ENCODE assay signal across 26 cellular contexts in genomic region chr22:20959578-20960461, GRCh38. TPM values are rescaled to one million over a fixed set of nuclear protein-coding genes. Genes with fewer than 3 reads are reported as not detected.
"Had no signal": no experiment of that assay in that cellular context is flagged by ENCODE, and none has a peak within 500 bp of the region (broad histone marks: within the 10 kb centered on the region; RNA-seq: fewer than 3 reads in every experiment).

No MANE protein-coding gene starts in this region.

- H3K9me3 Mint-ChIP-seq: activated naive CD4-positive, alpha-beta T cell treated with anti-CD3 and anti-CD28 coated beads for 36 hours; activated naive CD8-positive, alpha-beta T cell treated with anti-CD3 and anti-CD28 coated beads, Interleukin-2, amount 10 ng/mL, durations not matched to agents 7 days and 5 days; activated T-cell treated with anti-CD3 and anti-CD28 coated beads, Interleukin-2, amount 50 U/mL, for 4 hours; central memory CD8-positive, alpha-beta T cell; effector memory CD8-positive, alpha-beta T cell had no signal

- DNase-seq: activated CD4-positive, alpha-beta T cell treated with anti-CD3 and anti-CD28 coated beads for 4 hours; activated CD4-positive, alpha-beta T cell treated with anti-CD3 and anti-CD28 coated beads, Interleukin-2, amount 50 U/mL, for 48 hours; activated CD4-positive, CD25-positive, alpha-beta regulatory T cell; activated CD8-positive, alpha-beta memory T cell treated with anti-CD3 and anti-CD28 coated beads, Interleukin-2, amount 50 U/mL, for 48 hours; activated naive CD4-positive, alpha-beta T cell treated with anti-CD3 and anti-CD28 coated beads for 36 hours; activated naive CD8-positive, alpha-beta T cell treated with anti-CD3 and anti-CD28 coated beads, Interleukin-2, amount 10 ng/mL, durations not matched to agents 7 days and 5 days; activated T-cell treated with anti-CD3 and anti-CD28 coated beads, Interleukin-2, amount 50 U/mL, for 4 hours; amniotic stem cell; effector memory CD8-positive, alpha-beta T cell; foreskin melanocyte; glutamatergic neuron; kidney glomerular epithelial cell; mammary epithelial cell; midbrain; retina; sigmoid colon; stimulated activated CD4-positive, alpha-beta T cell treated with anti-CD3 and anti-CD28 coated beads, Interleukin-2, amount 100 ng/mL, for 48 hours; stimulated activated naive CD4-positive, alpha-beta T cell; testis had no signal

- FAIRE-seq: colon, endothelial cell of umbilical vein had no signal

- ATAC-seq: activated T-cell treated with anti-CD3 and anti-CD28 coated beads, Interleukin-2, amount 50 U/mL, for 4 hours; effector memory CD8-positive, alpha-beta T cell; esophagus mucosa; left lung had no signal

- H3K36me3 Mint-ChIP-seq: activated naive CD8-positive, alpha-beta T cell treated with anti-CD3 and anti-CD28 coated beads, Interleukin-2, amount 10 ng/mL, durations not matched to agents 7 days and 5 days had no signal

- H3K27ac Mint-ChIP-seq: activated naive CD4-positive, alpha-beta T cell treated with anti-CD3 and anti-CD28 coated beads for 36 hours; activated naive CD8-positive, alpha-beta T cell treated with anti-CD3 and anti-CD28 coated beads, Interleukin-2, amount 10 ng/mL, durations not matched to agents 7 days and 5 days; effector memory CD8-positive, alpha-beta T cell had no signal

- H3K4me3 Mint-ChIP-seq: activated naive CD4-positive, alpha-beta T cell treated with anti-CD3 and anti-CD28 coated beads for 36 hours; activated naive CD8-positive, alpha-beta T cell treated with anti-CD3 and anti-CD28 coated beads, Interleukin-2, amount 10 ng/mL, durations not matched to agents 7 days and 5 days; activated T-cell treated with anti-CD3 and anti-CD28 coated beads, Interleukin-2, amount 50 U/mL, for 4 hours; central memory CD8-positive, alpha-beta T cell; effector memory CD8-positive, alpha-beta T cell had no signal

RNA-seq across cellular contexts. Expression of gene AIFM3, which starts 7.2 kb away (rescaled TPM):
- total RNA-seq: endothelial cell of umbilical vein; T-helper 1 cell treated with Interleukin-12 subunit alpha and Interleukin-12 subunit beta and Interleukin-4 antibody, amounts not matched to agents 30 ng/mL and 1 ng/mL, for 36 hours had no signal

RNA-seq across cellular contexts. Expression of gene P2RX6, which starts 55.1 kb away (rescaled TPM):
- total RNA-seq: dermis microvascular lymphatic vessel endothelial cell, endothelial cell of umbilical vein had no signal
